In the genomic region with DNA sequence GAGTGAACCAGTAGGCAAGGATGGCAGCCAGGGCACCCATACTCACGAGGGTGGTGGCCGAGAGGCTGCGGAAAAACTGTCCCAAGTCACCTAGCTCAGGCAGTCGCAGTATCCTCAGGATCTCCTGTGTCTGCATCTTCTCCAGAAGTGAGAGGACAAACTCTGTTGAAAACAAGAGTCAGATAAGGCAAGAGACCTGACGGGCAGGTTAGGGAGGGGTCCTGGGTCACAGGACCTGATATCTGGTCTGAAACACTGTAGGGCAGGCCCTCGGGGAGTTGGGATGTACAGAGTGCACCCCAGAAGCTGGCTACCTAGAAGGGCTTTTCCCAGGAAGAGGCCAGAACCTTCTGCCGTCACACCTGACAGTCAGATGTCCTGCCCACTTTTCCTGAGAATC, we compare ENCODE assay signal across 2 cellular contexts.
TF ChIP-seq lines count a peak whose summit lies in the region.

No MANE protein-coding gene starts in this region.

TF ChIP-seq in HepG2, 621 proteins besides CTCF, POLR2A, EP300 and RAD21:
- TF ChIP-seq BORCS8-MEF2B (CRISPR knock-in tag; IDR thresholded peaks at IDR 0.05) (0 out of 2 replicates have a peak, but pooled peaks have one; percentile 4), ZNF678 (CRISPR knock-in tag; IDR thresholded peaks at IDR 0.05) (peak; percentile 63; the same call in 1 of the 2 replicates)
- TF ChIP-seq, protein P1, sequence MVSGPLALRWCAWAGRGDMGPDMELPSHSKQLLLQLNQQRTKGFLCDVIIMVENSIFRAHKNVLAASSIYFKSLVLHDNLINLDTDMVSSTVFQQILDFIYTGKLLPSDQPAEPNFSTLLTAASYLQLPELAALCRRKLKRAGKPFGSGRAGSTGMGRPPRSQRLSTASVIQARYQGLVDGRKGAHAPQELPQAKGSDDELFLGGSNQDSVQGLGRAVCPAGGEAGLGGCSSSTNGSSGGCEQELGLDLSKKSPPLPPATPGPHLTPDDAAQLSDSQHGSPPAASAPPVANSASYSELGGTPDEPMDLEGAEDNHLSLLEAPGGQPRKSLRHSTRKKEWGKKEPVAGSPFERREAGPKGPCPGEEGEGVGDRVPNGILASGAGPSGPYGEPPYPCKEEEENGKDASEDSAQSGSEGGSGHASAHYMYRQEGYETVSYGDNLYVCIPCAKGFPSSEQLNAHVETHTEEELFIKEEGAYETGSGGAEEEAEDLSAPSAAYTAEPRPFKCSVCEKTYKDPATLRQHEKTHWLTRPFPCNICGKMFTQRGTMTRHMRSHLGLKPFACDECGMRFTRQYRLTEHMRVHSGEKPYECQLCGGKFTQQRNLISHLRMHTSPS (CRISPR knock-in tag; IDR thresholded peaks at IDR 0.05; ENCODE audit: low read depth) = no peak
- TF ChIP-seq, protein P2, sequence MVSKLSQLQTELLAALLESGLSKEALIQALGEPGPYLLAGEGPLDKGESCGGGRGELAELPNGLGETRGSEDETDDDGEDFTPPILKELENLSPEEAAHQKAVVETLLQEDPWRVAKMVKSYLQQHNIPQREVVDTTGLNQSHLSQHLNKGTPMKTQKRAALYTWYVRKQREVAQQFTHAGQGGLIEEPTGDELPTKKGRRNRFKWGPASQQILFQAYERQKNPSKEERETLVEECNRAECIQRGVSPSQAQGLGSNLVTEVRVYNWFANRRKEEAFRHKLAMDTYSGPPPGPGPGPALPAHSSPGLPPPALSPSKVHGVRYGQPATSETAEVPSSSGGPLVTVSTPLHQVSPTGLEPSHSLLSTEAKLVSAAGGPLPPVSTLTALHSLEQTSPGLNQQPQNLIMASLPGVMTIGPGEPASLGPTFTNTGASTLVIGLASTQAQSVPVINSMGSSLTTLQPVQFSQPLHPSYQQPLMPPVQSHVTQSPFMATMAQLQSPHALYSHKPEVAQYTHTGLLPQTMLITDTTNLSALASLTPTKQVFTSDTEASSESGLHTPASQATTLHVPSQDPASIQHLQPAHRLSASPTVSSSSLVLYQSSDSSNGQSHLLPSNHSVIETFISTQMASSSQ (IDR thresholded peaks at IDR 0.05; ENCODE audit: low read depth) = no peak
- TF ChIP-seq, protein P2 (CRISPR knock-in tag; IDR thresholded peaks at IDR 0.05; ENCODE audit: borderline replicate concordance) = 0 out of 2 replicates have a peak, but pooled peaks have one; percentile 22
TF ChIP-seq in HepG2: peak in this region for 3.

TF ChIP-seq in GM23338, 12 proteins besides CTCF, POLR2A, EP300 and RAD21:
- TF ChIP-seq JUNB (IDR thresholded peaks at IDR 0.05; ENCODE audit: unreplicated experiment) = no peak
- TF ChIP-seq NANOG (IDR thresholded peaks at IDR 0.05; ENCODE audit: borderline replicate concordance) = no peak
- no peak for TF ChIP-seq EZH2 (IDR thresholded peaks at IDR 0.05; ENCODE audit: low read depth, unreplicated experiment)
- TF ChIP-seq, protein P3, sequence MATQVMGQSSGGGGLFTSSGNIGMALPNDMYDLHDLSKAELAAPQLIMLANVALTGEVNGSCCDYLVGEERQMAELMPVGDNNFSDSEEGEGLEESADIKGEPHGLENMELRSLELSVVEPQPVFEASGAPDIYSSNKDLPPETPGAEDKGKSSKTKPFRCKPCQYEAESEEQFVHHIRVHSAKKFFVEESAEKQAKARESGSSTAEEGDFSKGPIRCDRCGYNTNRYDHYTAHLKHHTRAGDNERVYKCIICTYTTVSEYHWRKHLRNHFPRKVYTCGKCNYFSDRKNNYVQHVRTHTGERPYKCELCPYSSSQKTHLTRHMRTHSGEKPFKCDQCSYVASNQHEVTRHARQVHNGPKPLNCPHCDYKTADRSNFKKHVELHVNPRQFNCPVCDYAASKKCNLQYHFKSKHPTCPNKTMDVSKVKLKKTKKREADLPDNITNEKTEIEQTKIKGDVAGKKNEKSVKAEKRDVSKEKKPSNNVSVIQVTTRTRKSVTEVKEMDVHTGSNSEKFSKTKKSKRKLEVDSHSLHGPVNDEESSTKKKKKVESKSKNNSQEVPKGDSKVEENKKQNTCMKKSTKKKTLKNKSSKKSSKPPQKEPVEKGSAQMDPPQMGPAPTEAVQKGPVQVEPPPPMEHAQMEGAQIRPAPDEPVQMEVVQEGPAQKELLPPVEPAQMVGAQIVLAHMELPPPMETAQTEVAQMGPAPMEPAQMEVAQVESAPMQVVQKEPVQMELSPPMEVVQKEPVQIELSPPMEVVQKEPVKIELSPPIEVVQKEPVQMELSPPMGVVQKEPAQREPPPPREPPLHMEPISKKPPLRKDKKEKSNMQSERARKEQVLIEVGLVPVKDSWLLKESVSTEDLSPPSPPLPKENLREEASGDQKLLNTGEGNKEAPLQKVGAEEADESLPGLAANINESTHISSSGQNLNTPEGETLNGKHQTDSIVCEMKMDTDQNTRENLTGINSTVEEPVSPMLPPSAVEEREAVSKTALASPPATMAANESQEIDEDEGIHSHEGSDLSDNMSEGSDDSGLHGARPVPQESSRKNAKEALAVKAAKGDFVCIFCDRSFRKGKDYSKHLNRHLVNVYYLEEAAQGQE (IDR thresholded peaks at IDR 0.05; ENCODE audit: unreplicated experiment) = no peak
- no peak for TF ChIP-seq CREB1 (CRISPR knock-in tag; IDR thresholded peaks at IDR 0.05; ENCODE audit: low read depth)
- no peak for TF ChIP-seq ZNF331 (CRISPR knock-in tag; IDR thresholded peaks at IDR 0.05; ENCODE audit: low read depth)
- TF ChIP-seq, protein P4, sequence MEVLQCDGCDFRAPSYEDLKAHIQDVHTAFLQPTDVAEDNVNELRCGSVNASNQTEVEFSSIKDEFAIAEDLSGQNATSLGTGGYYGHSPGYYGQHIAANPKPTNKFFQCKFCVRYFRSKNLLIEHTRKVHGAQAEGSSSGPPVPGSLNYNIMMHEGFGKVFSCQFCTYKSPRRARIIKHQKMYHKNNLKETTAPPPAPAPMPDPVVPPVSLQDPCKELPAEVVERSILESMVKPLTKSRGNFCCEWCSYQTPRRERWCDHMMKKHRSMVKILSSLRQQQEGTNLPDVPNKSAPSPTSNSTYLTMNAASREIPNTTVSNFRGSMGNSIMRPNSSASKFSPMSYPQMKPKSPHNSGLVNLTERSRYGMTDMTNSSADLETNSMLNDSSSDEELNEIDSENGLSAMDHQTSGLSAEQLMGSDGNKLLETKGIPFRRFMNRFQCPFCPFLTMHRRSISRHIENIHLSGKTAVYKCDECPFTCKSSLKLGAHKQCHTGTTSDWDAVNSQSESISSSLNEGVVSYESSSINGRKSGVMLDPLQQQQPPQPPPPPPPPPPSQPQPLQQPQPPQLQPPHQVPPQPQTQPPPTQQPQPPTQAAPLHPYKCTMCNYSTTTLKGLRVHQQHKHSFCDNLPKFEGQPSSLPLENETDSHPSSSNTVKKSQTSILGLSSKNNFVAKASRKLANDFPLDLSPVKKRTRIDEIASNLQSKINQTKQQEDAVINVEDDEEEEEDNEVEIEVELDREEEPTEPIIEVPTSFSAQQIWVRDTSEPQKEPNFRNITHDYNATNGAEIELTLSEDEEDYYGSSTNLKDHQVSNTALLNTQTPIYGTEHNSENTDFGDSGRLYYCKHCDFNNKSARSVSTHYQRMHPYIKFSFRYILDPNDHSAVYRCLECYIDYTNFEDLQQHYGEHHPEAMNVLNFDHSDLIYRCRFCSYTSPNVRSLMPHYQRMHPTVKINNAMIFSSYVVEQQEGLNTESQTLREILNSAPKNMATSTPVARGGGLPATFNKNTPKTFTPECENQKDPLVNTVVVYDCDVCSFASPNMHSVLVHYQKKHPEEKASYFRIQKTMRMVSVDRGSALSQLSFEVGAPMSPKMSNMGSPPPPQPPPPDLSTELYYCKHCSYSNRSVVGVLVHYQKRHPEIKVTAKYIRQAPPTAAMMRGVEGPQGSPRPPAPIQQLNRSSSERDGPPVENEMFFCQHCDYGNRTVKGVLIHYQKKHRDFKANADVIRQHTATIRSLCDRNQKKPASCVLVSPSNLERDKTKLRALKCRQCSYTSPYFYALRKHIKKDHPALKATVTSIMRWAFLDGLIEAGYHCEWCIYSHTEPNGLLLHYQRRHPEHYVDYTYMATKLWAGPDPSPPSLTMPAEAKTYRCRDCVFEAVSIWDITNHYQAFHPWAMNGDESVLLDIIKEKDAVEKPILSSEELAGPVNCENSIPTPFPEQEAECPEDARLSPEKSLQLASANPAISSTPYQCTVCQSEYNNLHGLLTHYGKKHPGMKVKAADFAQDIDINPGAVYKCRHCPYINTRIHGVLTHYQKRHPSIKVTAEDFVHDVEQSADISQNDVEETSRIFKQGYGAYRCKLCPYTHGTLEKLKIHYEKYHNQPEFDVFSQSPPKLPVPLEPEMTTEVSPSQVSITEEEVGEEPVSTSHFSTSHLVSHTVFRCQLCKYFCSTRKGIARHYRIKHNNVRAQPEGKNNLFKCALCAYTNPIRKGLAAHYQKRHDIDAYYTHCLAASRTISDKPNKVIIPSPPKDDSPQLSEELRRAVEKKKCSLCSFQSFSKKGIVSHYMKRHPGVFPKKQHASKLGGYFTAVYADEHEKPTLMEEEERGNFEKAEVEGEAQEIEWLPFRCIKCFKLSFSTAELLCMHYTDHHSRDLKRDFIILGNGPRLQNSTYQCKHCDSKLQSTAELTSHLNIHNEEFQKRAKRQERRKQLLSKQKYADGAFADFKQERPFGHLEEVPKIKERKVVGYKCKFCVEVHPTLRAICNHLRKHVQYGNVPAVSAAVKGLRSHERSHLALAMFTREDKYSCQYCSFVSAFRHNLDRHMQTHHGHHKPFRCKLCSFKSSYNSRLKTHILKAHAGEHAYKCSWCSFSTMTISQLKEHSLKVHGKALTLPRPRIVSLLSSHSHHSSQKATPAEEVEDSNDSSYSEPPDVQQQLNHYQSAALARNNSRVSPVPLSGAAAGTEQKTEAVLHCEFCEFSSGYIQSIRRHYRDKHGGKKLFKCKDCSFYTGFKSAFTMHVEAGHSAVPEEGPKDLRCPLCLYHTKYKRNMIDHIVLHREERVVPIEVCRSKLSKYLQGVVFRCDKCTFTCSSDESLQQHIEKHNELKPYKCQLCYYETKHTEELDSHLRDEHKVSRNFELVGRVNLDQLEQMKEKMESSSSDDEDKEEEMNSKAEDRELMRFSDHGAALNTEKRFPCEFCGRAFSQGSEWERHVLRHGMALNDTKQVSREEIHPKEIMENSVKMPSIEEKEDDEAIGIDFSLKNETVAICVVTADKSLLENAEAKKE (CRISPR knock-in tag; IDR thresholded peaks at IDR 0.05) = no peak
- TF ChIP-seq ZNF114 (CRISPR knock-in tag; IDR thresholded peaks at IDR 0.05) = no peak
- TF ChIP-seq STAT1 (IDR thresholded peaks at IDR 0.05; ENCODE audit: unreplicated experiment) = no peak
- TF ChIP-seq EZH2phosphoT487 (IDR thresholded peaks at IDR 0.05; ENCODE audit: unreplicated experiment) = no peak
- TF ChIP-seq, protein P5, sequence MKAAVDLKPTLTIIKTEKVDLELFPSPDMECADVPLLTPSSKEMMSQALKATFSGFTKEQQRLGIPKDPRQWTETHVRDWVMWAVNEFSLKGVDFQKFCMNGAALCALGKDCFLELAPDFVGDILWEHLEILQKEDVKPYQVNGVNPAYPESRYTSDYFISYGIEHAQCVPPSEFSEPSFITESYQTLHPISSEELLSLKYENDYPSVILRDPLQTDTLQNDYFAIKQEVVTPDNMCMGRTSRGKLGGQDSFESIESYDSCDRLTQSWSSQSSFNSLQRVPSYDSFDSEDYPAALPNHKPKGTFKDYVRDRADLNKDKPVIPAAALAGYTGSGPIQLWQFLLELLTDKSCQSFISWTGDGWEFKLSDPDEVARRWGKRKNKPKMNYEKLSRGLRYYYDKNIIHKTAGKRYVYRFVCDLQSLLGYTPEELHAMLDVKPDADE (IDR thresholded peaks at IDR 0.05) = no peak
- no peak for TF ChIP-seq POLR2AphosphoS5 (IDR thresholded peaks at IDR 0.05; ENCODE audit: low read depth)
